ENCODE assay signal across 3 cellular contexts in the genomic region with DNA sequence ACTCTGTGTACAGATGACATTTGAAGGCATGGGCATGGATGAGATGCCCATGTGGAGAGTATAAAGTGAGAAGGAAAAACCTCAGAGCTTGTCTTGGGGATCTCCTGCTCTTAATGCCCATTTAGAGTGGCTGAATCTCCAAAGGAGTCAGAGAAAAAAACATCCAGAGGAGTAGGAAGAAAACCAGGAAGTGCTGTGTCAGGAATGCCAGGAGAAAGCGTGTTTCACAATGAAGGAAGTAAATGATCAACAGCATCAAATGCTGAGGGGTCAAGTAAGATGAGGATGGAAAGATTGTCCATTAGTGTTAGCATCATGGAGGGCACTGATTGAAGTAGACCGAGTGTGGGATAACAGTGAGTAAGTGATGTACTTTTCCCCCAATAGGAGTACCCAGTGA.
"Had no signal": no experiment of that assay in that cellular context is flagged by ENCODE, and none has a peak within 500 bp of the region (broad histone marks: within the 10 kb centered on the region; RNA-seq: fewer than 3 reads in every experiment).

No MANE protein-coding gene starts in this region.

- H3K4me3 ChIP-seq: GM23338 had no signal

- DNase-seq: H9, HCEC 1CT had no signal
